23 cellular contexts compared by ENCODE assay signal in the genomic region with DNA sequence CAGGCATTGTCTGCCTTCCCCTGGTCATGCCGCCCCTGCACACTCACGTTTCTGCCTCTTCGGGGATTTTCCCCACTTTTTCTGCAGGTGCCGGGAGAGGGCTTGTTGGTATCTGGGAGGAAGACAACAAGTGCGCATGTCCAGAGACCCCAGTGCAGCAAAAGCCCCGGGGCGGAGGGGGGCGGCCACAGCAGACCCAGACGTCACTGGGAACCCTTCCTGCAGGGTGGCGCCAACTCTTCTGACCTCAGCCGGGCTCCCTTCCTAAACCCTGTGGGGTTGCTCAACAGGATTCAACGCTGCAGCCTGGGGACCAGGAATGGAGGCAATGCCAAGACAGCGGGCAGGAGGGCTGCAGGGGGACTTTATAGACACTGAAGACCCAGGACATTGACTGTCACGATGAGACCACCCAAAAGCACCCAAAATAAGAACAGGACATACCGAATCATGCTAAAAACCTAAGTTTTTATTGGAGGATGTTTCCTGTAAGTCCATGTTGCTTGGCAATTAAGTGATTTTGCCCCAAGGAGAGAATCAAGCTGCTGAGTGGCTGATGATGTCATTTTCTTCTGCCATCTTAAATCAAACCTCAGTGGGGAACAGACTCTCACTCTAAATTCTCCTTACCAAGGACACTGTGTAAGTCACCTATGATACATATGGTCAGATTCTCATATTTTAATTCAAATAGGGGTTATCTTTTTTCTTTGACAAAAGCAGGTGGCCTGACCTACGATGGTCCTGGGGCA.
"Had no signal": no experiment of that assay in that cellular context is flagged by ENCODE, and none has a peak within 500 bp of the region (broad histone marks: within the 10 kb centered on the region; RNA-seq: fewer than 3 reads in every experiment).

No MANE protein-coding gene starts in this region.

- FAIRE-seq: endothelial cell of umbilical vein, kidney had no signal

- DNase-seq: colonic mucosa; dermis blood vessel endothelial cell; effector CD4-positive, alpha-beta T cell; endodermal cell; erythroblast; foreskin keratinocyte; immature natural killer cell; kidney; left cardiac atrium; left ventricle myocardium inferior; mesenchymal stem cell; naive B cell; nephron progenitor cell; sigmoid colon; stimulated activated CD4-positive, alpha-beta T cell treated with anti-CD3 and anti-CD28 coated beads, Interleukin-2, amount 100 ng/mL, for 24 hours; stimulated activated naive CD4-positive, alpha-beta T cell; stomach; substantia nigra; transverse colon had no signal

- H3K4me1 Mint-ChIP-seq: immature natural killer cell, naive B cell had no signal

- H3K4me1 ChIP-seq: colonic mucosa, foreskin keratinocyte, left ventricle myocardium inferior, sigmoid colon, transverse colon had no signal

- H3K36me3 ChIP-seq: colonic mucosa, left ventricle myocardium inferior, sigmoid colon, stomach, thoracic aorta, transverse colon had no signal

- H3K27ac Mint-ChIP-seq: endodermal cell, immature natural killer cell, naive B cell, nephron progenitor cell had no signal

- H3K27me3 ChIP-seq: colonic mucosa had no signal

- H3K4me3 Mint-ChIP-seq: endodermal cell, immature natural killer cell, naive B cell, nephron progenitor cell had no signal

- H3K36me3 Mint-ChIP-seq: immature natural killer cell had no signal

- H3K9me3 Mint-ChIP-seq: immature natural killer cell had no signal

- H3K4me3 ChIP-seq: colonic mucosa, left ventricle myocardium inferior, lung, sigmoid colon, skin epidermis, stomach, thoracic aorta, transverse colon had no signal

- H3K27ac ChIP-seq: colonic mucosa, foreskin keratinocyte, left ventricle myocardium inferior, sigmoid colon, skin epidermis, stomach, thoracic aorta, transverse colon had no signal

- H3K9me3 ChIP-seq: colonic mucosa, thoracic aorta, transverse colon had no signal
